1 cellular context compared by ENCODE assay signal in the genomic region with DNA sequence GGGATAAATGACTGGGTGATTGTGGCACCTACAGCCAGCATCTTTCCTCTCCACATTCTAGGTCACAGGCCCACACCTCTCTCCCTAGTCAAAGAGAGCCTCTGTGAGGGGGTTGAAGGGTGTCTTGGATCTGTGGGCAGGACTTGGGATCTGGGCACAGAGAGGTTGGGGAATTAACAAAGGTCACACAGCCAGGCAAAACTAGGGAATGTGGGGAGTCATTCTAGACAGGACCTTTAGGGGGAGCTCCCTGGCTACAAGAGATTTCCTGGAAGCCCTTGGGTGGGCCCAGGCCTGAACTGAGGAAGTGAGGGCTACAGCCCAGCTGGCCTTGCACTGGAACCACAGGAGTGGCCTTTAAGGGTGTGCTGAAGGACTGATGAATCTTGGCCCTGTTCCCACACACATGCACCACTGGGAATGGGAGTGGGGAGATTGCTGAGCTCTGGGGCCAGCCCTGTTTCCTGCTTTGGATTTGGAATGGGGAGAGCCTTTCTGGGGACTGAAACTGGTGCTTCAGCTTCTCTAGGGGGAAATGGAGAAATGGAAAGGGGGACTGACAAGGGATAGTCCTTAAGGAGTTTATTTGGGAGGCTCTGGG.
TF ChIP-seq lines count a peak whose summit lies in the region.

No MANE protein-coding gene starts in this region.

TF ChIP-seq in GM12878, 131 proteins besides CTCF, POLR2A, EP300 and RAD21 (continued from another document):
- TF ChIP-seq, protein P1, sequence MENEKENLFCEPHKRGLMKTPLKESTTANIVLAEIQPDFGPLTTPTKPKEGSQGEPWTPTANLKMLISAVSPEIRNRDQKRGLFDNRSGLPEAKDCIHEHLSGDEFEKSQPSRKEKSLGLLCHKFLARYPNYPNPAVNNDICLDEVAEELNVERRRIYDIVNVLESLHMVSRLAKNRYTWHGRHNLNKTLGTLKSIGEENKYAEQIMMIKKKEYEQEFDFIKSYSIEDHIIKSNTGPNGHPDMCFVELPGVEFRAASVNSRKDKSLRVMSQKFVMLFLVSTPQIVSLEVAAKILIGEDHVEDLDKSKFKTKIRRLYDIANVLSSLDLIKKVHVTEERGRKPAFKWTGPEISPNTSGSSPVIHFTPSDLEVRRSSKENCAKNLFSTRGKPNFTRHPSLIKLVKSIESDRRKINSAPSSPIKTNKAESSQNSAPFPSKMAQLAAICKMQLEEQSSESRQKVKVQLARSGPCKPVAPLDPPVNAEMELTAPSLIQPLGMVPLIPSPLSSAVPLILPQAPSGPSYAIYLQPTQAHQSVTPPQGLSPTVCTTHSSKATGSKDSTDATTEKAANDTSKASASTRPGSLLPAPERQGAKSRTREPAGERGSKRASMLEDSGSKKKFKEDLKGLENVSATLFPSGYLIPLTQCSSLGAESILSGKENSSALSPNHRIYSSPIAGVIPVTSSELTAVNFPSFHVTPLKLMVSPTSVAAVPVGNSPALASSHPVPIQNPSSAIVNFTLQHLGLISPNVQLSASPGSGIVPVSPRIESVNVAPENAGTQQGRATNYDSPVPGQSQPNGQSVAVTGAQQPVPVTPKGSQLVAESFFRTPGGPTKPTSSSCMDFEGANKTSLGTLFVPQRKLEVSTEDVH (IDR thresholded peaks at IDR 0.05; ENCODE audit: low read depth, partially characterized antibody), result peak; percentile 26
- TF ChIP-seq SUZ12 (IDR thresholded peaks at IDR 0.05; ENCODE audit: unreplicated experiment) (no peak), IKZF2 (IDR thresholded peaks at IDR 0.05) (peak; percentile 85 to 87; a peak in 3 of 4 replicates), SRF (IDR thresholded peaks at IDR 0.05; ENCODE audit: low read depth in 2 of 2, low read length in 2 of 2) (no peak), E4F1 (IDR thresholded peaks at IDR 0.05; ENCODE audit: borderline replicate concordance, partially characterized antibody) (no peak), SMC3 (IDR thresholded peaks at IDR 0.05; ENCODE audit: borderline replicate concordance, low read length) (peak; percentile 58), KLF5 (IDR thresholded peaks at IDR 0.05; ENCODE audit: partially characterized antibody) (no peak), SMAD1 (IDR thresholded peaks at IDR 0.05; ENCODE audit: low read depth, partially characterized antibody) (no peak), TARDBP (IDR thresholded peaks at IDR 0.05; ENCODE audit: borderline replicate concordance) (0 out of 2 replicates have a peak, but pooled peaks have one; percentile 52), MYB (IDR thresholded peaks at IDR 0.05; ENCODE audit: borderline replicate concordance, low read depth, low read length) (no peak), ZNF687 (IDR thresholded peaks at IDR 0.05) (no peak), IKZF1 (conservative IDR thresholded peaks at IDR 0.05) (peak; percentile 86), MTA2 (IDR thresholded peaks at IDR 0.05; ENCODE audit: low read depth) (no peak), GATAD2B (conservative IDR thresholded peaks at IDR 0.05; ENCODE audit: low read depth) (peak; percentile 75), TCF7 (IDR thresholded peaks at IDR 0.05; ENCODE audit: borderline replicate concordance) (no peak)
- TF ChIP-seq, protein P2, sequence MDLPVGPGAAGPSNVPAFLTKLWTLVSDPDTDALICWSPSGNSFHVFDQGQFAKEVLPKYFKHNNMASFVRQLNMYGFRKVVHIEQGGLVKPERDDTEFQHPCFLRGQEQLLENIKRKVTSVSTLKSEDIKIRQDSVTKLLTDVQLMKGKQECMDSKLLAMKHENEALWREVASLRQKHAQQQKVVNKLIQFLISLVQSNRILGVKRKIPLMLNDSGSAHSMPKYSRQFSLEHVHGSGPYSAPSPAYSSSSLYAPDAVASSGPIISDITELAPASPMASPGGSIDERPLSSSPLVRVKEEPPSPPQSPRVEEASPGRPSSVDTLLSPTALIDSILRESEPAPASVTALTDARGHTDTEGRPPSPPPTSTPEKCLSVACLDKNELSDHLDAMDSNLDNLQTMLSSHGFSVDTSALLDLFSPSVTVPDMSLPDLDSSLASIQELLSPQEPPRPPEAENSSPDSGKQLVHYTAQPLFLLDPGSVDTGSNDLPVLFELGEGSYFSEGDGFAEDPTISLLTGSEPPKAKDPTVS (IDR thresholded peaks at IDR 0.05; ENCODE audit: low read depth, low read length), result no peak
